ENCODE assay signal across 7 cellular contexts in genomic region chr4:78058591-78059523, GRCh38. TPM values are rescaled to one million over a fixed set of nuclear protein-coding genes. Genes with fewer than 3 reads are reported as not detected.
DNase-seq lines count a peak whose midpoint lies in the region; ATAC-seq and TF ChIP-seq lines count a peak whose summit lies in the region.

No MANE protein-coding gene starts in this region.

- H3K9me3 ChIP-seq in Loucy (ENCODE audit: insufficient read depth, low read depth, low read length) = no peaks in the 10 kb centered on the region
- H3K9me3 ChIP-seq in neural progenitor cell (ENCODE audit: low read depth) = no peaks in the 10 kb centered on the region

- H4K20me1 ChIP-seq in Loucy (ENCODE audit: insufficient read depth, low read length, poor library complexity, severe bottlenecking) (no peaks in the 10 kb centered on the region), neural progenitor cell (ENCODE audit: low read depth) (peaks cover 24% of the 10 kb centered on the region)

- H3K9me2 ChIP-seq in Loucy (replicated peaks; ENCODE audit: low read depth, low read length) = no peaks in the 10 kb centered on the region

- H3K27me3 ChIP-seq in Loucy (ENCODE audit: insufficient read depth, low read length, poor library complexity, severe bottlenecking) (no peaks in the 10 kb centered on the region), foreskin keratinocyte (no peaks in the 10 kb centered on the region), neural progenitor cell (no peaks in the 10 kb centered on the region)

- H3K4me3 Mint-ChIP-seq in activated CD8-positive, alpha-beta T cell treated with anti-CD3 and anti-CD28 coated beads, Interleukin-2, amount 10 ng/mL, durations not matched to agents 7 days and 5 days = peak overlapping the region; percentile 89
- peak overlapping the region; percentile 97 for H3K4me3 Mint-ChIP-seq in neural progenitor cell

- H3K4me3 ChIP-seq in Loucy (ENCODE audit: low read length, poor library complexity, severe bottlenecking) (peak overlapping the region; percentile 83), neural progenitor cell (peak overlapping the region; percentile 73)

- ATAC-seq in activated CD8-positive, alpha-beta T cell treated with anti-CD3 and anti-CD28 coated beads, Interleukin-2, amount 10 ng/mL, durations not matched to agents 7 days and 5 days = no peak
- ATAC-seq in foreskin keratinocyte = peak; percentile 19

- peak; percentile 85 for DNase-seq in ELF-1 (ENCODE audit: low read depth, low spot score)
- no peak for DNase-seq in activated CD8-positive, alpha-beta T cell treated with anti-CD3 and anti-CD28 coated beads, Interleukin-2, amount 10 ng/mL, durations not matched to agents 7 days and 5 days
- peak; percentile 33 to 59 for DNase-seq in foreskin keratinocyte
- peak; percentile 91 for DNase-seq in neural progenitor cell (ENCODE audit: low spot score)
- DNase-seq in AML-193 (lab: John Stamatoyannopoulos, UW) = no peak
- no peak for DNase-seq in effector CD8-positive, alpha-beta T cell (lab: John Stamatoyannopoulos, UW)

- POLR2A ChIA-PET in activated CD8-positive, alpha-beta T cell treated with anti-CD3 and anti-CD28 coated beads, Interleukin-2, amount 10 ng/mL, durations not matched to agents 7 days and 5 days (lab: Charles Lee) = no interaction called here

- no peak for TF ChIP-seq CTCF in Loucy (conservative IDR thresholded peaks at IDR 0.05; ENCODE audit: low read length)
- no peak for TF ChIP-seq CTCF in foreskin keratinocyte (conservative IDR thresholded peaks at IDR 0.05)
- TF ChIP-seq CTCF in neural progenitor cell (IDR thresholded peaks at IDR 0.05) = no peak

- H3K36me3 ChIP-seq in Loucy (ENCODE audit: insufficient read depth, low read length) (no peaks in the 10 kb centered on the region), neural progenitor cell (no peaks in the 10 kb centered on the region)

- H3K27ac Mint-ChIP-seq in activated CD8-positive, alpha-beta T cell treated with anti-CD3 and anti-CD28 coated beads, Interleukin-2, amount 10 ng/mL, durations not matched to agents 7 days and 5 days = no peak overlapping the region
- H3K27ac Mint-ChIP-seq in neural progenitor cell = peak overlapping the region; percentile 15

- H3K9ac ChIP-seq in Loucy (ENCODE audit: low read depth, low read length, poor library complexity, severe bottlenecking) (peak overlapping the region; percentile 62), neural progenitor cell (peak overlapping the region; percentile 12)

- H3K4me1 ChIP-seq in Loucy (ENCODE audit: insufficient read depth, low read length, poor library complexity, severe bottlenecking) = peaks cover 9% of the 10 kb centered on the region
- H3K4me1 ChIP-seq in foreskin keratinocyte = peaks cover 6% of the 10 kb centered on the region
- H3K4me1 ChIP-seq in neural progenitor cell = no peaks in the 10 kb centered on the region

- CTCF ChIA-PET in activated CD8-positive, alpha-beta T cell treated with anti-CD3 and anti-CD28 coated beads, Interleukin-2, amount 10 ng/mL, durations not matched to agents 7 days and 5 days (lab: Charles Lee) = interaction anchor here (0.5 to 1.2 kb wide), 10 partner anchors 10 to 590 kb away, joined by 3 to 7 read pairs (median 3); no protein-coding TSS in a partner anchor

- H3K27ac ChIP-seq in foreskin keratinocyte (no peak overlapping the region), neural progenitor cell (no peak overlapping the region)

- H2AFZ ChIP-seq in Loucy (ENCODE audit: low read length) = peak overlapping the region; percentile 95
- peak overlapping the region; percentile 96 for H2AFZ ChIP-seq in neural progenitor cell (replicated peaks)

- H3K79me2 ChIP-seq in Loucy (ENCODE audit: insufficient read depth, low read length) = no peaks in the 10 kb centered on the region
- H3K79me2 ChIP-seq in neural progenitor cell (ENCODE audit: low read depth) = peaks cover 56% of the 10 kb centered on the region

- peaks cover 34% of the 10 kb centered on the region for H3K4me1 Mint-ChIP-seq in activated CD8-positive, alpha-beta T cell treated with anti-CD3 and anti-CD28 coated beads, Interleukin-2, amount 10 ng/mL, durations not matched to agents 7 days and 5 days (ENCODE audit: low read depth)
- H3K4me1 Mint-ChIP-seq in neural progenitor cell = peaks cover 14% of the 10 kb centered on the region

- H3K4me2 ChIP-seq in Loucy (ENCODE audit: low read depth, low read length, poor library complexity, severe bottlenecking) = peak overlapping the region; percentile 90
- H3K4me2 ChIP-seq in neural progenitor cell = peak overlapping the region; percentile 95

- peaks cover 61% of the 10 kb centered on the region for H3K27me3 Mint-ChIP-seq in activated CD8-positive, alpha-beta T cell treated with anti-CD3 and anti-CD28 coated beads, Interleukin-2, amount 10 ng/mL, durations not matched to agents 7 days and 5 days (ENCODE audit: low read depth)
- H3K27me3 Mint-ChIP-seq in neural progenitor cell (ENCODE audit: insufficient read depth, low read depth) = peaks cover 10% of the 10 kb centered on the region

- H3K9me3 Mint-ChIP-seq in activated CD8-positive, alpha-beta T cell treated with anti-CD3 and anti-CD28 coated beads, Interleukin-2, amount 10 ng/mL, durations not matched to agents 7 days and 5 days (ENCODE audit: insufficient read depth) = no peaks in the 10 kb centered on the region
- H3K9me3 Mint-ChIP-seq in neural progenitor cell = no peaks in the 10 kb centered on the region

- no peaks in the 10 kb centered on the region for H3K36me3 Mint-ChIP-seq in activated CD8-positive, alpha-beta T cell treated with anti-CD3 and anti-CD28 coated beads, Interleukin-2, amount 10 ng/mL, durations not matched to agents 7 days and 5 days (ENCODE audit: low read depth)
- H3K36me3 Mint-ChIP-seq in neural progenitor cell = no peaks in the 10 kb centered on the region

- H3F3A ChIP-seq in Loucy (ENCODE audit: low read depth) (no peaks in the 10 kb centered on the region; the same call in 1 of the 2 replicates), neural progenitor cell (ENCODE audit: low read depth) (peaks cover 35% of the 10 kb centered on the region)

RNA-seq across cellular contexts. Expression of gene FRAS1, which starts 1.7 kb away (rescaled TPM):
- total RNA-seq in activated CD8-positive, alpha-beta T cell treated with anti-CD3 and anti-CD28 coated beads, Interleukin-2, amount 10 ng/mL, durations not matched to agents 7 days and 5 days = under 1 TPM in 1 of 2 experiments, not detected in 1; 0.08 TPM
- total RNA-seq in foreskin keratinocyte (7.1 and 7.9 TPM in 2 replicates), neural progenitor cell (ENCODE audit: low replicate concordance) (21.1 and 21.3 TPM in 2 replicates)
- 1.3 TPM in 2 replicates for polyA plus RNA-seq in foreskin keratinocyte

Comparison
In these comparisons a context has a peak if more than half of its experiments do, and no peak if none do; other contexts are left out.
1. DNase-seq: peak in ELF-1 (single experiment), foreskin keratinocyte (2 of 2) and neural progenitor cell (single experiment); none in activated CD8-positive, alpha-beta T cell treated with anti-CD3 and anti-CD28 coated beads, Interleukin-2, amount 10 ng/mL, durations not matched to agents 7 days and 5 days (single experiment), AML-193 (0 of 2) and effector CD8-positive, alpha-beta T cell (single experiment).